Comparison of ENCODE assay signal across 16 cellular contexts in genomic region chr6:42201382-42201781, GRCh38. TPM values are rescaled to one million over a fixed set of nuclear protein-coding genes. Genes with fewer than 3 reads are reported as not detected.
DNase-seq lines count a peak whose midpoint lies in the region; ATAC-seq, FAIRE-seq and TF ChIP-seq lines count a peak whose summit lies in the region.
"Had no signal": no experiment of that assay in that cellular context is flagged by ENCODE, and none has a peak within 500 bp of the region (broad histone marks: within the 10 kb centered on the region; RNA-seq: fewer than 3 reads in every experiment).

No MANE protein-coding gene starts in this region.

- intact Hi-C loops in PC-3 (cut with micrococcal nuclease): no loop called here
- intact Hi-C loops in uterus (cut with DNase I; ENCODE audit: low total_unique reads): no loop called here

- H3K9ac ChIP-seq in PC-3 (ENCODE audit: low read length): peak overlapping the region; percentile 44; the same call in 1 of the 2 replicates

- peaks cover 2 to 29% of the 10 kb centered on the region in 2 experiments; a peak in 2 of 3 replicates for H3K36me3 ChIP-seq in HEK293 (ENCODE audit: control insufficient read depth in 2 of 2, insufficient read depth in 1 of 2, low read length in 2 of 2)
- peaks cover 12% of the 10 kb centered on the region for H3K36me3 ChIP-seq in PC-3 (ENCODE audit: low read depth, low read length)
- no peaks in the 10 kb centered on the region for H3K36me3 ChIP-seq in uterus

- peaks cover 14% of the 10 kb centered on the region for H3F3A ChIP-seq in PC-3 (ENCODE audit: low read length, unreplicated experiment)

- FAIRE-seq in D721Med (lab: Jason Lieb, UNC): no peak

- no peak for ATAC-seq in PC-3
- no peak for ATAC-seq in GM19023 (IDR thresholded peaks at IDR 0.05; ENCODE audit: unreplicated experiment)

- no peak for TF ChIP-seq POLR2A in uterus (IDR thresholded peaks at IDR 0.05)

- H3K4me3 ChIP-seq in HEK293 (ENCODE audit: low read depth, low read length) (no peak overlapping the region), PC-3 (ENCODE audit: low read length) (no peak overlapping the region), fibroblast of mammary gland (ENCODE audit: control insufficient read depth, low read depth, low read length) (no peak overlapping the region), uterus (no peak overlapping the region)

- no peak overlapping the region for H3K27ac ChIP-seq in HEK293 (ENCODE audit: extremely low read depth, low read depth, low read length)
- peak overlapping the region; percentile 88 for H3K27ac ChIP-seq in PC-3 (ENCODE audit: low read length)
- H3K27ac ChIP-seq in uterus: peak overlapping the region; percentile 73 to 80

- H3K4me1 ChIP-seq in HEK293 (ENCODE audit: control insufficient read depth, insufficient read depth, low read length): no peaks in the 10 kb centered on the region
- peaks cover 71% of the 10 kb centered on the region for H3K4me1 ChIP-seq in PC-3 (ENCODE audit: insufficient read depth, low read length)
- no peaks in the 10 kb centered on the region for H3K4me1 ChIP-seq in uterus

- H3K9me3 ChIP-seq in HEK293 (ENCODE audit: control insufficient read depth, insufficient read depth, low read depth, low read length): no peaks in the 10 kb centered on the region
- no peaks in the 10 kb centered on the region for H3K9me3 ChIP-seq in PC-3 (ENCODE audit: low read length)
- H3K9me3 ChIP-seq in uterus: no peaks in the 10 kb centered on the region

- no peaks in the 10 kb centered on the region for H4K20me1 ChIP-seq in PC-3 (ENCODE audit: low read length)

- no peak for DNase-seq in PC-3
- DNase-seq in fibroblast of mammary gland (ENCODE audit: low read depth): peak; percentile 36
- DNase-seq in uterus: no peak
- DNase-seq in D721Med (ENCODE audit: insufficient read length, low spot score): no peak
- DNase-seq in NCI-H1436 treated with DMSO at 0.1 percent for 48 hours (lab: John Stamatoyannopoulos, UW): no peak
- DNase-seq: CD4-positive, alpha-beta T cell; H9; Karpas-422; NCI-H1930; NCI-H446; NCI-H69; SHP77 had no signal

- CTCF ChIA-PET in HEK293 (lab: Yijun Ruan, JAX): interaction anchor here (3.2 kb wide), 1 partner anchor 13 kb away, joined by 40 read pairs; no protein-coding TSS in a partner anchor
- CTCF ChIA-PET in PC-3 (lab: Charles Lee): no interaction called here

- H3K27me3 ChIP-seq in PC-3 (ENCODE audit: low read length): no peaks in the 10 kb centered on the region
- H3K27me3 ChIP-seq in uterus: no peaks in the 10 kb centered on the region

- H2AFZ ChIP-seq in PC-3 (ENCODE audit: low read length): no peak overlapping the region

- POLR2A ChIA-PET in HEK293 (lab: Yijun Ruan, JAX) (interaction anchor here (0.5 kb wide), 1 partner anchor 547 kb away, joined by 3 read pairs; no protein-coding TSS in a partner anchor), PC-3 (lab: Charles Lee; ENCODE audit: unreplicated experiment) (no interaction called here)

- BruUV-seq in PC-3 (replicated peaks; lab: Mats Ljungman, UMichigan): no TSS peak

- no peak for TF ChIP-seq CTCF in HEK293 (tag by site-specific recombination; IDR thresholded peaks at IDR 0.05)
- no peak for TF ChIP-seq CTCF in PC-3 (conservative IDR thresholded peaks at IDR 0.05; ENCODE audit: low read depth, low read length)
- no peak for TF ChIP-seq CTCF in fibroblast of mammary gland (conservative IDR thresholded peaks at IDR 0.05; ENCODE audit: control insufficient read depth, insufficient read depth, low read depth, low read length)
- no peak for TF ChIP-seq CTCF in uterus (IDR thresholded peaks at IDR 0.05)
- no peak for TF ChIP-seq CTCF in D721Med (IDR thresholded peaks at IDR 0.05; ENCODE audit: insufficient read depth, missing control alignments)

- H3K79me2 ChIP-seq in PC-3 (ENCODE audit: low read length): peaks cover 4% of the 10 kb centered on the region

- no peaks in the 10 kb centered on the region for H3K9me2 ChIP-seq in PC-3 (replicated peaks; ENCODE audit: low read length)

- peak overlapping the region; percentile 5; the same call in 1 of the 2 replicates for H3K4me2 ChIP-seq in PC-3 (ENCODE audit: low read length)

TF ChIP-seq in HEK293, 187 proteins besides CTCF, POLR2A, EP300 and RAD21 (continues in another document):
- peak; percentile 73 for TF ChIP-seq ZNF843 (tag by site-specific recombination; IDR thresholded peaks at IDR 0.05)
- no peak for TF ChIP-seq ZNF776 (tag by site-specific recombination; IDR thresholded peaks at IDR 0.05; ENCODE audit: borderline replicate concordance)
- no peak for TF ChIP-seq ZNF777 (tag by site-specific recombination; IDR thresholded peaks at IDR 0.05; ENCODE audit: borderline replicate concordance)
- no peak for TF ChIP-seq ZNF768 (tag by site-specific recombination; IDR thresholded peaks at IDR 0.05)
- no peak for TF ChIP-seq IKZF3 (tag by site-specific recombination; IDR thresholded peaks at IDR 0.05)
- no peak for TF ChIP-seq ZNF529 (tag by site-specific recombination; IDR thresholded peaks at IDR 0.05; ENCODE audit: insufficient replicate concordance)
- TF ChIP-seq OSR2 (tag by site-specific recombination; IDR thresholded peaks at IDR 0.05): peak; percentile 57; the same call in 1 of the 2 replicates
- TF ChIP-seq KLF9 (tag by site-specific recombination; IDR thresholded peaks at IDR 0.05; ENCODE audit: low read depth): no peak
- TF ChIP-seq, protein P1, sequence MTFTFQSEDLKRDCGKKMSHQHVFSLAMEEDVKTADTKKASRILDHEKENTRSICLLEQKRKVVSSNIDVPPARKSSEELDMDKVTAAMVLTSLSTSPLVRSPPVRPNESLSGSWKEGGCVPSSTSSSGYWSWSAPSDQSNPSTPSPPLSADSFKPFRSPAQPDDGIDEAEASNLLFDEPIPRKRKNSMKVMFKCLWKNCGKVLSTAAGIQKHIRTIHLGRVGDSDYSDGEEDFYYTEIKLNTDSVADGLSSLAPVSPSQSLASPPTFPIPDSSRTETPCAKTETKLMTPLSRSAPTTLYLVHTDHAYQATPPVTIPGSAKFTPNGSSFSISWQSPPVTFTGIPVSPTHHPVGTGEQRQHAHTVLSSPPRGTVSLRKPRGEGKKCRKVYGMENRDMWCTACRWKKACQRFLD (tag by site-specific recombination; IDR thresholded peaks at IDR 0.05): no peak
- TF ChIP-seq ZNF580 (tag by site-specific recombination; IDR thresholded peaks at IDR 0.05): 0 out of 2 replicates have a peak, but pooled peaks have one; percentile 16
- TF ChIP-seq FEZF1 (tag by site-specific recombination; IDR thresholded peaks at IDR 0.05): peak; percentile 68
- TF ChIP-seq, protein P2, sequence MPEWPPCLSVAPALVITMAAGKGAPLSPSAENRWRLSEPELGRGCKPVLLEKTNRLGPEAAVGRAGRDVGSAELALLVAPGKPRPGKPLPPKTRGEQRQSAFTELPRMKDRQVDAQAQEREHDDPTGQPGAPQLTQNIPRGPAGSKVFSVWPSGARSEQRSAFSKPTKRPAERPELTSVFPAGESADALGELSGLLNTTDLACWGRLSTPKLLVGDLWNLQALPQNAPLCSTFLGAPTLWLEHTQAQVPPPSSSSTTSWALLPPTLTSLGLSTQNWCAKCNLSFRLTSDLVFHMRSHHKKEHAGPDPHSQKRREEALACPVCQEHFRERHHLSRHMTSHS (tag by site-specific recombination; IDR thresholded peaks at IDR 0.05): no peak
- TF ChIP-seq ZBTB44 (tag by site-specific recombination; IDR thresholded peaks at IDR 0.05): no peak
- TF ChIP-seq ZNF114 (tag by site-specific recombination; IDR thresholded peaks at IDR 0.05): no peak
- TF ChIP-seq ZNF155 (tag by site-specific recombination; IDR thresholded peaks at IDR 0.05): no peak
- TF ChIP-seq ZSCAN30 (tag by site-specific recombination; IDR thresholded peaks at IDR 0.05): no peak
- peak; percentile 66 for TF ChIP-seq ZXDB (tag by site-specific recombination; IDR thresholded peaks at IDR 0.05)
- no peak for TF ChIP-seq ZNF223 (tag by site-specific recombination; IDR thresholded peaks at IDR 0.05)
- no peak for TF ChIP-seq ZNF391 (tag by site-specific recombination; IDR thresholded peaks at IDR 0.05; ENCODE audit: borderline replicate concordance, low read depth)
- no peak for TF ChIP-seq TCF7L2 (IDR thresholded peaks at IDR 0.05; ENCODE audit: borderline replicate concordance, low read depth, low read length)
- TF ChIP-seq ZNF548 (tag by site-specific recombination; IDR thresholded peaks at IDR 0.05): no peak

RNA-seq across cellular contexts. Expression of gene GUCA1B, which starts 6.6 kb away (rescaled TPM):
- total RNA-seq in PC-3 (2014; rRNA removed) (1.2 and 2.8 TPM in 2 replicates), uterus (1 to 10 TPM in 2 of 4 donors, not detected in 2; 3.8 to 4.8 TPM)
- total RNA-seq: G401 had no signal

RNA-seq across cellular contexts. Expression of gene MRPS10, which starts 16.3 kb away (rescaled TPM):
- total RNA-seq in PC-3 (2014; rRNA removed) (72.2 and 82.1 TPM in 2 replicates), uterus (10 to 100 TPM in 3 of 4 donors, 1 to 10 TPM in 1; 7.6 to 52.8 (median 22.2) TPM)

RNA-seq across cellular contexts. Expression of gene GUCA1A, which starts 28.2 kb away (rescaled TPM):
- total RNA-seq in PC-3 (2014; rRNA removed): not detected in 2 replicates
- under 1 TPM in 1 of 4 donors, not detected in 3; 0.83 TPM for total RNA-seq in uterus
- total RNA-seq: B cell; CD4-positive, alpha-beta T cell; G401 had no signal

RNA-seq across cellular contexts. Expression of gene C6orf132, which starts 59.0 kb away (rescaled TPM):
- total RNA-seq in PC-3 (2014; rRNA removed) (66.0 and 86.3 TPM in 2 replicates), uterus (1 to 10 TPM in 2 of 4 donors, under 1 TPM in 1, not detected in 1; 0.91 to 2.4 (median 1.0) TPM)
- total RNA-seq: CD4-positive, alpha-beta T cell; G401 had no signal
